ENCODE assay signal across 9 cellular contexts in the genomic region with DNA sequence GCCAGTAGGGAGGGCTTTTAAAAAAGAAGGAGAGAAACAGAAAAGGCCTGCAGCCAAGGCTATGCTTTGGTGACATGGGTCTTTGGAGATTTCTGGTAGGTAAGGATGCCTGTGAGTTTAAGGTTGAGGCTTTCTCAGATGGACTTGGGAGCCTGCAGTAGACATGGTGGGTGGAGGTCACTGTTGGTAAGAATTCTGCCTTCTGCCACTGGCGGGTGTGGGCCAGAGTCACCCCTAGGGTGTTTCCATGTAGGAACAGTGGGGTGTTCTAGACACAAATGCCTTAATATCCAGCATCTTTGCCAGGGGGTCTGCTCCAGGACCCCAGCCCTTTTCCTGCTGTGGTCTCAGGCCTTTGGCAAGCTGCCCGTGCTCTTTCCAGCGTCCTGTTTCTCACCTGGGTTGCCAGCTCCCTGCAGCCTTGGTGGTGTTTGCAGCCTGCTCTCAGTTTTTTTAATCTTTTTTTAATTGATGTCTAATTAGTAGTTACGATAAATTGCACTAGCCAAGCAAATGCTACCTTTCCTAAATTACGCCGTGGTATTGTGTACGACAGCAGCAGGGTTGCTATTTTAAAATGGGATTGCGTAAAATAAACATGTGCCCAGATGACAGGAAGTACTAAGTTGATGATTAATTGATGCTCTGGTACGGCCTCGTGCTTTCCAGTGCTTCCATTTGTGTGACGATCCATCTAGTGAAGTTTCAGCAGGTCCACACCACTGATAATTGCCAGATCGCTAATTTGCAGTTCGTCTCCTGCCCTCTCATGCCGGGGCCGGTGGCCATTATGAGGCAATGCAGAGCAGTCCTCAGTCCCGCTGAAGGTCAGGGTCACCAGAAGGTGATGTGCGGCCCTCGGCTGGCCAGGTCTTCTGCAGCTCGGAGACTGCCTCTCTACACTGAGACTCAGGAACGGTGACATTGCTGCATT. TPM values are rescaled to one million over a fixed set of nuclear protein-coding genes. Genes with fewer than 3 reads are reported as not detected.
DNase-seq lines count a peak whose midpoint lies in the region; ATAC-seq and TF ChIP-seq lines count a peak whose summit lies in the region.
"Had no signal": no experiment of that assay in that cellular context is flagged by ENCODE, and none has a peak within 500 bp of the region (broad histone marks: within the 10 kb centered on the region; RNA-seq: fewer than 3 reads in every experiment).

No MANE protein-coding gene starts in this region.

- H3K4me3 ChIP-seq in epithelial cell of proximal tubule (ENCODE audit: low read depth, low read length), result no peak overlapping the region
- H3K4me3 ChIP-seq in psoas muscle, result no peak overlapping the region

- DNase-seq in ELR (ENCODE audit: low read depth), result peak; percentile 73
- peak; percentile 99 for DNase-seq in NCI-H69 (lab: John Stamatoyannopoulos, UW)
- DNase-seq in epithelial cell of proximal tubule (ENCODE audit: low read depth), result peak; percentile 68
- peak; percentile 50 to 69 for DNase-seq in psoas muscle
- DNase-seq in activated gamma-delta T cell (lab: John Stamatoyannopoulos, UW), result no peak
- DNase-seq in anterior cingulate cortex (lab: John Stamatoyannopoulos, UW), result no peak
- no peak for DNase-seq in T-helper 1 cell
- DNase-seq: activated CD8-positive, alpha-beta memory T cell treated with anti-CD3 and anti-CD28 coated beads, Interleukin-2, amount 10 ng/mL, durations not matched to agents 7 days and 5 days had no signal

- WGBS in psoas muscle, 3 donors, result 24 to 31% (median 29%) methylated on average over 20 of the region's 20 CpGs

- H3K27me3 ChIP-seq in psoas muscle (ENCODE audit: insufficient read depth in 3 of 3, low read length in 2 of 3), result no peaks in the 10 kb centered on the region

- H3K4me1 ChIP-seq in psoas muscle, result peaks cover 57% of the 10 kb centered on the region

- ATAC-seq in psoas muscle (peak; percentile 85 to 92 (median 88)), GM18502 (IDR thresholded peaks at IDR 0.05; ENCODE audit: poor library complexity, unreplicated experiment) (no peak)
- ATAC-seq: activated CD8-positive, alpha-beta memory T cell treated with anti-CD3 and anti-CD28 coated beads, Interleukin-2, amount 10 ng/mL, durations not matched to agents 7 days and 5 days had no signal

- intact Hi-C loops in psoas muscle (cut with DNase I), result no loop called here

- no peaks in the 10 kb centered on the region for H3K9me3 ChIP-seq in psoas muscle

- H3K27ac ChIP-seq in psoas muscle, result peak overlapping the region; percentile 76

- peaks cover 0 to under 1% of the 10 kb centered on the region in 2 donors for H3K36me3 ChIP-seq in psoas muscle (ENCODE audit: insufficient read depth in 1 of 2, low read depth in 1 of 2)

- TF ChIP-seq CTCF in epithelial cell of proximal tubule (conservative IDR thresholded peaks at IDR 0.05; ENCODE audit: low read depth, low read length), result no peak
- no peak for TF ChIP-seq CTCF in psoas muscle (IDR thresholded peaks at IDR 0.05)

RNA-seq across cellular contexts. Expression of a gene that starts 35.3 kb away (rescaled TPM):
- total RNA-seq in epithelial cell of proximal tubule, result 0.63 and 1.1 TPM in 2 replicates
- total RNA-seq in psoas muscle, result under 1 TPM in 2 of 4 donors, not detected in 2; 0.18 to 0.23 TPM
- polyA plus RNA-seq in psoas muscle, result under 1 TPM in 2 of 3 donors, not detected in 1; 0.04 to 0.18 TPM

Comparison
In these comparisons a context has a peak if more than half of its experiments do, and no peak if none do; other contexts are left out.
1. DNase-seq: peak in ELR (single experiment), NCI-H69 (single experiment), epithelial cell of proximal tubule (single experiment) and psoas muscle (2 of 2); none in activated gamma-delta T cell (single experiment), anterior cingulate cortex (0 of 58) and T-helper 1 cell (0 of 5).